Comparison of ENCODE assay signal across 37 cellular contexts in genomic region chr16:75083826-75084225, GRCh38. TPM values are rescaled to one million over a fixed set of nuclear protein-coding genes. Genes with fewer than 3 reads are reported as not detected.
DNase-seq lines count a peak whose midpoint lies in the region; ATAC-seq, FAIRE-seq and TF ChIP-seq lines count a peak whose summit lies in the region.
"Had no signal": no experiment of that assay in that cellular context is flagged by ENCODE, and none has a peak within 500 bp of the region (broad histone marks: within the 10 kb centered on the region; RNA-seq: fewer than 3 reads in every experiment).

No MANE protein-coding gene starts in this region.

- H3K4me3 Mint-ChIP-seq in T-helper 17 cell = no peak overlapping the region
- H3K4me3 Mint-ChIP-seq: activated naive CD4-positive, alpha-beta T cell treated with anti-CD3 and anti-CD28 coated beads, Interleukin-2, amount 10 ng/mL, durations not matched to agents 7 days and 5 days; activated T-cell treated with anti-CD3 and anti-CD28 coated beads, Interleukin-2, amount 50 U/mL, for 72 hours; CD4-positive, alpha-beta T cell; endodermal cell; naive B cell; T-helper 1 cell treated with Interleukin-12 subunit alpha and Interleukin-12 subunit beta and Interleukin-4 antibody, amounts not matched to agents 30 μg/mL and 1 μg/mL, for 36 hours had no signal

- H3K4me1 ChIP-seq in liver (ENCODE audit: control insufficient read depth in 4 of 4, insufficient read depth in 4 of 4, low read length in 3 of 4) = peaks cover 5 to 29% (median 22%) of the 10 kb centered on the region in 4 donors
- peaks cover 29 to 79% (median 44%) of the 10 kb centered on the region in 4 donors for H3K4me1 ChIP-seq in stomach
- H3K4me1 ChIP-seq: body of pancreas had no signal

- no peak for TF ChIP-seq EP300 in stomach (IDR thresholded peaks at IDR 0.05)

- no peak overlapping the region for H3K9ac ChIP-seq in liver (ENCODE audit: low read depth in 1 of 2, low read length in 2 of 2)

- peak overlapping the region; percentile 84 for H3K27ac Mint-ChIP-seq in T-helper 17 cell
- H3K27ac Mint-ChIP-seq: activated naive CD4-positive, alpha-beta T cell treated with anti-CD3 and anti-CD28 coated beads, Interleukin-2, amount 10 ng/mL, durations not matched to agents 7 days and 5 days; activated T-cell treated with anti-CD3 and anti-CD28 coated beads, Interleukin-2, amount 50 U/mL, for 72 hours; CD4-positive, alpha-beta T cell; endodermal cell; T-helper 1 cell treated with Interleukin-12 subunit alpha and Interleukin-12 subunit beta and Interleukin-4 antibody, amounts not matched to agents 30 μg/mL and 1 μg/mL, for 36 hours had no signal

- no peak for TF ChIP-seq POLR2A in stomach (IDR thresholded peaks at IDR 0.05)

- ATAC-seq in T-helper 17 cell (no peak), HG03439 (IDR thresholded peaks at IDR 0.05; ENCODE audit: unreplicated experiment) (no peak)
- ATAC-seq: activated T-cell treated with anti-CD3 and anti-CD28 coated beads, Interleukin-2, amount 50 U/mL, for 72 hours; body of pancreas; GM12878; SK-N-SH treated with all-trans-retinoic acid at 6 μM for 48 hours; stimulated activated naive CD8-positive, alpha-beta T cell treated with anti-CD3 and anti-CD28 coated beads, Interleukin-15, Interleukin-2, amounts not matched to agents 100 U/mL and 50 U/mL, for 24 hours had no signal

- no peak overlapping the region for H3K4me3 ChIP-seq in liver (ENCODE audit: low read depth in 1 of 3, low read length in 3 of 3)
- H3K4me3 ChIP-seq in stomach = no peak overlapping the region
- H3K4me3 ChIP-seq: body of pancreas, esophagus muscularis mucosa, GM12878, left ventricle myocardium inferior, thyroid gland, uterus had no signal

- no peak for FAIRE-seq in D721Med (lab: Jason Lieb, UNC)
- FAIRE-seq: A204.1, GM12878, islet of Langerhans, small intestine had no signal

- intact Hi-C loops in stomach (cut with DNase I; ENCODE audit: low total_unique reads) = no loop called here

- peaks cover 30% of the 10 kb centered on the region for H3K4me1 Mint-ChIP-seq in T-helper 17 cell
- H3K4me1 Mint-ChIP-seq: activated naive CD4-positive, alpha-beta T cell treated with anti-CD3 and anti-CD28 coated beads, Interleukin-2, amount 10 ng/mL, durations not matched to agents 7 days and 5 days had no signal

- H3K27me3 Mint-ChIP-seq in T-helper 17 cell = no peaks in the 10 kb centered on the region
- H3K27me3 Mint-ChIP-seq: activated naive CD4-positive, alpha-beta T cell treated with anti-CD3 and anti-CD28 coated beads, Interleukin-2, amount 10 ng/mL, durations not matched to agents 7 days and 5 days; CD4-positive, alpha-beta T cell had no signal

- no peaks in the 10 kb centered on the region for H3K36me3 ChIP-seq in liver (ENCODE audit: control insufficient read depth in 4 of 4, insufficient read depth in 3 of 4, low read depth in 1 of 4, low read length in 3 of 4)
- H3K36me3 ChIP-seq in stomach = no peaks in the 10 kb centered on the region
- H3K36me3 ChIP-seq: esophagus muscularis mucosa, thyroid gland, uterus had no signal

- TF ChIP-seq CTCF in liver (IDR thresholded peaks at IDR 0.05; ENCODE audit: low read depth, low read length, missing input control) (no peak), stomach (IDR thresholded peaks at IDR 0.05) (no peak), D721Med (IDR thresholded peaks at IDR 0.05; ENCODE audit: insufficient read depth, missing control alignments) (no peak)

- peak; percentile 6 for DNase-seq in NCI-H748 (lab: John Stamatoyannopoulos, UW; ENCODE audit: unreplicated experiment)
- no peak for DNase-seq in NCI-H748 treated with DMSO at 0.1 percent for 48 hours (lab: John Stamatoyannopoulos, UW)
- DNase-seq in T-helper 17 cell = no peak
- peak; percentile 66 for DNase-seq in stomach
- no peak for DNase-seq in D721Med (ENCODE audit: insufficient read length, low spot score)
- no peak for DNase-seq in DMS153 treated with DMSO at 0.1 percent for 48 hours (lab: John Stamatoyannopoulos, UW; ENCODE audit: unreplicated experiment)
- DNase-seq: activated CD4-positive, alpha-beta T cell treated with anti-CD3 and anti-CD28 coated beads, Interleukin-2, amount 50 U/mL, for 48 hours; activated CD4-positive, CD25-positive, alpha-beta regulatory T cell treated with anti-CD3 and anti-CD28 coated beads, Interleukin-2, amount 50 U/mL, for 72 hours; activated naive CD4-positive, alpha-beta T cell treated with anti-CD3 and anti-CD28 coated beads, Interleukin-2, amount 10 ng/mL, durations not matched to agents 7 days and 5 days; activated T-cell treated with anti-CD3 and anti-CD28 coated beads, Interleukin-2, amount 50 U/mL, for 72 hours; body of pancreas; CD4-positive, alpha-beta T cell; cerebellar nuclear complex; dermis blood vessel endothelial cell; endodermal cell; foreskin fibroblast; H7; head of caudate nucleus; left ventricle myocardium inferior; mesendoderm; naive B cell; NCI-H1694 treated with DMSO at 0.1 percent for 48 hours; NCI-H510A; NK-92 treated with Interleukin-12 subunit alpha and Interleukin-12 subunit beta, amount 100 ng/mL, for 24 hours; occipital lobe; small intestine; stimulated activated naive CD8-positive, alpha-beta T cell treated with anti-CD3 and anti-CD28 coated beads, Interleukin-15, Interleukin-2, amounts not matched to agents 100 U/mL and 50 U/mL, for 24 hours; thyroid gland; uterus had no signal

- H3K27ac ChIP-seq in liver (ENCODE audit: low read depth in 1 of 2, low read length in 2 of 2) (no peak overlapping the region), stomach (peak overlapping the region in 4 of 5 donors; percentile 2 to 18 (median 10))
- H3K27ac ChIP-seq: body of pancreas, esophagus muscularis mucosa, left ventricle myocardium inferior, thyroid gland, uterus had no signal

- WGBS in liver = 42% methylated on average over 6 of the region's 6 CpGs
- WGBS in stomach, 5 donors = 29 to 62% (median 47%) methylated on average over 6 of the region's 6 CpGs

- H3K36me3 Mint-ChIP-seq in T-helper 17 cell (ENCODE audit: low read depth) = peaks cover 4% of the 10 kb centered on the region
- H3K36me3 Mint-ChIP-seq: activated naive CD4-positive, alpha-beta T cell treated with anti-CD3 and anti-CD28 coated beads, Interleukin-2, amount 10 ng/mL, durations not matched to agents 7 days and 5 days had no signal

- no peaks in the 10 kb centered on the region for H3K27me3 ChIP-seq in liver (ENCODE audit: control insufficient read depth in 4 of 4, insufficient read depth in 4 of 4, low read length in 3 of 4)
- H3K27me3 ChIP-seq in stomach = no peaks in the 10 kb centered on the region
- H3K27me3 ChIP-seq: body of pancreas, esophagus muscularis mucosa, thyroid gland, uterus had no signal

- peak; percentile 57 to 74 for TF ChIP-seq RAD21 in liver (IDR thresholded peaks at IDR 0.05)

- H3K9me3 ChIP-seq in T-helper 17 cell (ENCODE audit: control insufficient read depth, low read length, poor library complexity, severe bottlenecking) (no peaks in the 10 kb centered on the region), liver (ENCODE audit: control insufficient read depth in 4 of 4, low read length in 3 of 4) (no peaks in the 10 kb centered on the region), stomach (no peaks in the 10 kb centered on the region)
- H3K9me3 ChIP-seq: body of pancreas, esophagus muscularis mucosa, left ventricle myocardium inferior, thyroid gland, uterus had no signal

TF ChIP-seq in liver, 16 proteins besides CTCF, POLR2A, EP300 and RAD21 (continues in another document):
- peak; percentile 91 for TF ChIP-seq YY1 (IDR thresholded peaks at IDR 0.05)
- peak; percentile 91 to 94 for TF ChIP-seq HNF4A (conservative IDR thresholded peaks at IDR 0.05)
- TF ChIP-seq RXRA (IDR thresholded peaks at IDR 0.05) = peak; percentile 85 to 95
- peak; percentile 63 for TF ChIP-seq ZBTB33 (IDR thresholded peaks at IDR 0.05)
- TF ChIP-seq HNF4G (IDR thresholded peaks at IDR 0.05) = peak; percentile 58
- peak; percentile 79 for TF ChIP-seq SP1 (IDR thresholded peaks at IDR 0.05)
- peak; percentile 53 for TF ChIP-seq FOXA2 (IDR thresholded peaks at IDR 0.05)
- no peak for TF ChIP-seq TAF1 (conservative IDR thresholded peaks at IDR 0.05)
- peak; percentile 79 for TF ChIP-seq MAX (IDR thresholded peaks at IDR 0.05)
- TF ChIP-seq JUND (IDR thresholded peaks at IDR 0.05) = peak in 1 of 2 donors; percentile 85
- peak; percentile 83 for TF ChIP-seq NR2F2 (IDR thresholded peaks at IDR 0.05)
- TF ChIP-seq ATF3 (IDR thresholded peaks at IDR 0.05) = no peak
- TF ChIP-seq GABPA (IDR thresholded peaks at IDR 0.05 in 1 of 2, conservative IDR thresholded peaks at IDR 0.05 in 1 of 2) = peak in 1 of 2 donors; percentile 28
- no peak for TF ChIP-seq EGR1 (IDR thresholded peaks at IDR 0.05; ENCODE audit: low read depth in 2 of 2)
- TF ChIP-seq FOXA1 (IDR thresholded peaks at IDR 0.05) = no peak

RNA-seq across cellular contexts. Expression of gene LDHD, which starts 32.8 kb away (rescaled TPM):
- total RNA-seq in T-helper 17 cell (under 1 TPM in 1 of 2 donors, not detected in 1; 0.62 TPM), liver (10 to 100 TPM; 27.7 to 84.1 TPM), stomach (100 to 1,000 TPM in 1 of 5 donors, 10 to 100 TPM in 3, 1 to 10 TPM in 1; 5.0 to 110 (median 27.2) TPM)
- polyA plus RNA-seq in liver (10 to 100 TPM; 69.6 to 83.1 TPM), stomach (10 to 100 TPM; 13.0 to 34.2 (median 21.0) TPM)
- total RNA-seq: CD4-positive, alpha-beta T cell had no signal

Comparison
In these comparisons a context has a peak if more than half of its experiments do, and no peak if none do; other contexts are left out.
1. DNase-seq: peak in NCI-H748 (single experiment) and stomach (single experiment); none in NCI-H748 treated with DMSO at 0.1 percent for 48 hours (single experiment), T-helper 17 cell (0 of 3), D721Med (single experiment) and DMS153 treated with DMSO at 0.1 percent for 48 hours (single experiment).
2. H3K27ac ChIP-seq: peak in stomach (4 of 5); none in liver (0 of 2).